In genomic region chr1:180213401-180214177, GRCh38 we compare ENCODE assay signal across 1 cellular context.
TF ChIP-seq lines count a peak whose summit lies in the region.

No MANE protein-coding gene starts in this region.

TF ChIP-seq in GM12878, 131 proteins besides CTCF, POLR2A, EP300 and RAD21:
- TF ChIP-seq RAD51 (IDR thresholded peaks at IDR 0.05), result peak; percentile 98
- no peak for TF ChIP-seq ASH2L (IDR thresholded peaks at IDR 0.05; ENCODE audit: borderline replicate concordance, low read depth)
- TF ChIP-seq BHLHE40 (IDR thresholded peaks at IDR 0.05; ENCODE audit: borderline replicate concordance in 1 of 2, low read depth in 2 of 2, low read length in 1 of 2), result peak in 1 of 2 experiments; percentile 87; a peak in 2 of 4 replicates
- TF ChIP-seq, protein P1, sequence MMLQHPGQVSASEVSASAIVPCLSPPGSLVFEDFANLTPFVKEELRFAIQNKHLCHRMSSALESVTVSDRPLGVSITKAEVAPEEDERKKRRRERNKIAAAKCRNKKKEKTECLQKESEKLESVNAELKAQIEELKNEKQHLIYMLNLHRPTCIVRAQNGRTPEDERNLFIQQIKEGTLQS (IDR thresholded peaks at IDR 0.05; ENCODE audit: borderline replicate concordance, extremely low read depth, low read depth, low read length), result peak; percentile 55; the same call in 1 of the 2 replicates
- TF ChIP-seq RUNX3 (IDR thresholded peaks at IDR 0.05; ENCODE audit: low read length), result peak; percentile 41; the same call in 1 of the 2 replicates
- TF ChIP-seq USF1 (IDR thresholded peaks at IDR 0.05; ENCODE audit: borderline replicate concordance, extremely low read length, insufficient read depth, low read depth, low read length), result peak; percentile 72
- TF ChIP-seq ZBED1 (IDR thresholded peaks at IDR 0.05; ENCODE audit: borderline replicate concordance), result no peak
- TF ChIP-seq SP1 (IDR thresholded peaks at IDR 0.05; ENCODE audit: low read depth, low read length), result no peak
TF ChIP-seq in GM12878: peak in this region for 5.
